1 cellular context compared by ENCODE assay signal in the genomic region with DNA sequence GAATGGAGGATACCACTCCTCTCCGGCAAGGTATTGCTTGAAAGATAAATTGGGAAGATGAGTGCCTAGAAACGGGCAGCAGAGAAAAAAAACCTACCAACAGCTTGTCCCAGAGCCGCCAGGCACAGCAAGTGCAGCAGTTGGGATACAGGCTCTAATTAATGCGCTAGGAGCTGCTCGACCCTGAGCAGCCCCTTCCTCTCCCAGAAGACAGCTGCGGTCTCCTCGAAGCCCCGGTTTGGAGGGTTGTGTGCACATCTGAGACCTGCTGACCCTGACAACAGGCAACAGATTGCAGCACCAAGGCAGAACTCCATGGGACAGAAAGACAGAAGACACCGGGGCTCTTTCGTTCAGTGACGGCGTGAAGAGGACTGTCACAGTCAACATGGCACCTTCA.
TF ChIP-seq lines count a peak whose summit lies in the region.

No MANE protein-coding gene starts in this region.

TF ChIP-seq in IMR-90, 13 proteins besides CTCF, POLR2A, EP300 and RAD21 (continued from another document):
- TF ChIP-seq NFE2L2 (IDR thresholded peaks at IDR 0.05; ENCODE audit: low read depth, low read length) (no peak), SMC3 (IDR thresholded peaks at IDR 0.05; ENCODE audit: low read depth, low read length) (no peak)
TF ChIP-seq in IMR-90: peak in this region for 0.
